Comparison of ENCODE assay signal across 12 cellular contexts in the genomic region with DNA sequence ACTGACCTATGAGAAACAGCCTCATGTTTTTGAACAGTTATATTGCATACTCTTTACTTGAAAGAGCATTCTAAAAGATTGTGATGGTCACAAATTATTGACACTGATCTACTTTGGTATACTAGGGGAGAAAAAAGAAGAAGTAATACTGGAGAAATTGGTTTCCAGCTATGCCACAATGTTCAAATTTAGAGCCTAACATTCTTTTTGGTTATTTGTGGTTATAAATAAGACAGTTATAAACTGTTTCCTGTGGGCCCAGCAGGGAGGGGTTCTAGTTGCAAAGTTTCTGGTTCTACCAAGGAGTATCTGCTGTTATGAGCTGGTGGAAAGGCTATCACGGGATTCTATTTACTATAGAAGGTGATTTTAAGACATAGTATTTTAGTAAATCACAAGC.
DNase-seq lines count a peak whose midpoint lies in the region; ATAC-seq lines count a peak whose summit lies in the region.
"Had no signal": no experiment of that assay in that cellular context is flagged by ENCODE, and none has a peak within 500 bp of the region (broad histone marks: within the 10 kb centered on the region; RNA-seq: fewer than 3 reads in every experiment).

No MANE protein-coding gene starts in this region.

- intact Hi-C loops in head of caudate nucleus (cut with DNase I), result no loop called here

- peak; percentile 72 for DNase-seq in NOMO-1 treated with DMSO at 0.1 percent for 48 hours (lab: John Stamatoyannopoulos, UW; ENCODE audit: unreplicated experiment)
- no peak for DNase-seq in NCI-H2227 (lab: John Stamatoyannopoulos, UW; ENCODE audit: unreplicated experiment)
- no peak for DNase-seq in T-helper 9 cell
- no peak for DNase-seq in stimulated activated naive CD8-positive, alpha-beta T cell treated with anti-CD3 and anti-CD28 coated beads, Interleukin-15, Interleukin-2, amounts not matched to agents 100 U/mL and 50 U/mL, for 24 hours
- no peak for DNase-seq in head of caudate nucleus
- DNase-seq: adrenal gland, dorsolateral prefrontal cortex, foreskin keratinocyte, T-helper 2 cell had no signal

- ATAC-seq in GM18502 (IDR thresholded peaks at IDR 0.05; ENCODE audit: poor library complexity, unreplicated experiment) (peak; percentile 62), GM21390 (IDR thresholded peaks at IDR 0.05; ENCODE audit: unreplicated experiment) (peak; percentile 50), HG03108 (IDR thresholded peaks at IDR 0.05; ENCODE audit: unreplicated experiment) (peak; percentile 30)
- ATAC-seq in stimulated activated naive CD8-positive, alpha-beta T cell treated with anti-CD3 and anti-CD28 coated beads, Interleukin-15, Interleukin-2, amounts not matched to agents 100 U/mL and 50 U/mL, for 24 hours, result no peak
- ATAC-seq: foreskin keratinocyte had no signal
